Comparison of ENCODE assay signal across 4 cellular contexts in genomic region chr1:234870582-234870981, GRCh38.
A peak's percentile ranks its signal among the peaks of the same experiment; 100 is the strongest.
TF ChIP-seq lines count a peak whose summit lies in the region.

No MANE protein-coding gene starts in this region.

TF ChIP-seq in liver, 16 proteins besides CTCF, POLR2A, EP300 and RAD21 (continues in another document):
- TF ChIP-seq REST (IDR thresholded peaks at IDR 0.05) = peak; percentile 50
- no peak for TF ChIP-seq JUND (IDR thresholded peaks at IDR 0.05)
- no peak for TF ChIP-seq FOXA1 (IDR thresholded peaks at IDR 0.05)
- TF ChIP-seq YY1 (IDR thresholded peaks at IDR 0.05) = no peak
- TF ChIP-seq MAX (IDR thresholded peaks at IDR 0.05) = no peak
- no peak for TF ChIP-seq EGR1 (IDR thresholded peaks at IDR 0.05; ENCODE audit: low read depth in 2 of 2)
- no peak for TF ChIP-seq ATF3 (IDR thresholded peaks at IDR 0.05)
- TF ChIP-seq GABPA (IDR thresholded peaks at IDR 0.05 in 1 of 2, conservative IDR thresholded peaks at IDR 0.05 in 1 of 2) = no peak
- TF ChIP-seq TAF1 (conservative IDR thresholded peaks at IDR 0.05) = no peak
- no peak for TF ChIP-seq FOXA2 (IDR thresholded peaks at IDR 0.05)
- peak; percentile 34 to 37 for TF ChIP-seq HNF4A (conservative IDR thresholded peaks at IDR 0.05)
- TF ChIP-seq RXRA (IDR thresholded peaks at IDR 0.05) = peak; percentile 52 to 63

TF ChIP-seq in HepG2, 621 proteins besides CTCF, POLR2A, EP300 and RAD21 (continues in another document):
- TF ChIP-seq THAP9 (CRISPR knock-in tag; IDR thresholded peaks at IDR 0.05; ENCODE audit: borderline replicate concordance) (no peak), ZNF782 (CRISPR knock-in tag; IDR thresholded peaks at IDR 0.05; ENCODE audit: borderline replicate concordance) (no peak), ZNF275 (CRISPR knock-in tag; IDR thresholded peaks at IDR 0.05; ENCODE audit: borderline replicate concordance) (no peak), ZNF605 (CRISPR knock-in tag; IDR thresholded peaks at IDR 0.05) (no peak), MBD4 (IDR thresholded peaks at IDR 0.05; ENCODE audit: borderline replicate concordance, low read length) (no peak), ZEB1 (IDR thresholded peaks at IDR 0.05; ENCODE audit: insufficient replicate concordance, low read depth) (no peak), FOXA1 (IDR thresholded peaks at IDR 0.05) (no peak), FOXA1 (CRISPR knock-in tag; IDR thresholded peaks at IDR 0.05) (no peak), CEBPB (IDR thresholded peaks at IDR 0.05; ENCODE audit: borderline replicate concordance, low read depth, low read length) (no peak), ZSCAN29 (CRISPR knock-in tag; conservative IDR thresholded peaks at IDR 0.05) (no peak), CBFB (CRISPR knock-in tag; IDR thresholded peaks at IDR 0.05) (no peak), U2AF1 (optimal IDR thresholded peaks at IDR 0.05; ENCODE audit: low read depth, low read length) (no peak), AHR (CRISPR knock-in tag; IDR thresholded peaks at IDR 0.05) (no peak), ETS1 (CRISPR knock-in tag; IDR thresholded peaks at IDR 0.05) (no peak), GATA4 (IDR thresholded peaks at IDR 0.05; ENCODE audit: borderline replicate concordance, low read depth) (no peak), PHF8 (CRISPR knock-in tag; IDR thresholded peaks at IDR 0.05) (no peak), GABPA (IDR thresholded peaks at IDR 0.05; ENCODE audit: low read depth, low read length) (no peak), GABPA (CRISPR knock-in tag; IDR thresholded peaks at IDR 0.05; ENCODE audit: low read depth) (no peak), ZBTB1 (CRISPR knock-in tag; IDR thresholded peaks at IDR 0.05; ENCODE audit: borderline replicate concordance) (no peak)

TF ChIP-seq in IMR-90, 13 proteins besides CTCF, POLR2A, EP300 and RAD21:
- no peak for TF ChIP-seq ELK1 (IDR thresholded peaks at IDR 0.05; ENCODE audit: borderline replicate concordance, low read depth, low read length)
- TF ChIP-seq MAZ (IDR thresholded peaks at IDR 0.05; ENCODE audit: borderline replicate concordance, low read depth, low read length) = no peak

TF ChIP-seq in K562, 482 proteins besides CTCF, POLR2A, EP300 and RAD21:
- TF ChIP-seq FOXA3 (CRISPR knock-in tag; conservative IDR thresholded peaks at IDR 0.05 in 1 of 2, IDR thresholded peaks at IDR 0.05 in 1 of 2) (0 out of 4 replicates have a peak, but pooled peaks of 1 of the 2 experiments have one; percentile 49), ZBTB5 (IDR thresholded peaks at IDR 0.05) (no peak), ZNF197 (CRISPR knock-in tag; IDR thresholded peaks at IDR 0.05; ENCODE audit: low read depth) (no peak), HDGF (IDR thresholded peaks at IDR 0.05) (no peak), TAF15 (IDR thresholded peaks at IDR 0.05; ENCODE audit: low read depth, low read length) (no peak), ZNF766 (CRISPR knock-in tag; conservative IDR thresholded peaks at IDR 0.05) (0 out of 2 replicates have a peak, but pooled peaks have one; percentile 7), DNMT1 (IDR thresholded peaks at IDR 0.05) (no peak), CBX2 (IDR thresholded peaks at IDR 0.05; ENCODE audit: insufficient read depth, low read length, poor library complexity, severe bottlenecking) (no peak), KLF13 (tag; IDR thresholded peaks at IDR 0.05; ENCODE audit: borderline replicate concordance, low read depth) (no peak), CUX1 (CRISPR knock-in tag; IDR thresholded peaks at IDR 0.05) (peak; percentile 61), MECOM (CRISPR knock-in tag; IDR thresholded peaks at IDR 0.05) (0 out of 2 replicates have a peak, but pooled peaks have one; percentile 42), FOXJ3 (CRISPR knock-in tag; IDR thresholded peaks at IDR 0.05) (no peak), ERF (CRISPR knock-in tag; IDR thresholded peaks at IDR 0.05) (0 out of 2 replicates have a peak, but pooled peaks have one; percentile 37), SLC30A9 (CRISPR knock-in tag; IDR thresholded peaks at IDR 0.05) (no peak), MYBL2 (IDR thresholded peaks at IDR 0.05; ENCODE audit: low read depth) (no peak), MYBL2 (CRISPR knock-in tag; IDR thresholded peaks at IDR 0.05; ENCODE audit: borderline replicate concordance) (no peak), ZNF639 (CRISPR knock-in tag; conservative IDR thresholded peaks at IDR 0.05 in 1 of 2, IDR thresholded peaks at IDR 0.05 in 1 of 2) (peak in 1 of 2 experiments; percentile 25; a peak in 1 of 4 replicates), MAFF (IDR thresholded peaks at IDR 0.05; ENCODE audit: low read length) (no peak), ZNF586 (CRISPR knock-in tag; conservative IDR thresholded peaks at IDR 0.05) (no peak), SAP30 (IDR thresholded peaks at IDR 0.05; ENCODE audit: borderline replicate concordance, insufficient read depth, low read depth, low read length, poor library complexity, severe bottlenecking) (no peak), ZNF175 (CRISPR knock-in tag; IDR thresholded peaks at IDR 0.05; ENCODE audit: low read depth) (0 out of 2 replicates have a peak, but pooled peaks have one; percentile 0), MNT (conservative IDR thresholded peaks at IDR 0.05) (peak in 1 of 2 experiments; percentile 6; a peak in 1 of 4 replicates), MAX (CRISPR knock-in tag; IDR thresholded peaks at IDR 0.05) (peak; percentile 57), CREB3 (tag; conservative IDR thresholded peaks at IDR 0.05; ENCODE audit: low read depth) (0 out of 2 replicates have a peak, but pooled peaks have one; percentile 16)
TF ChIP-seq in K562: peak in this region for 10.
